Comparison of ENCODE assay signal across 11 cellular contexts in genomic region chr20:62117658-62118057, GRCh38. TPM values are rescaled to one million over a fixed set of nuclear protein-coding genes. Genes with fewer than 3 reads are reported as not detected.
A peak's percentile ranks its signal among the peaks of the same experiment; 100 is the strongest.
DNase-seq lines count a peak whose midpoint lies in the region; ATAC-seq and TF ChIP-seq lines count a peak whose summit lies in the region.
"Had no signal": no experiment of that assay in that cellular context is flagged by ENCODE, and none has a peak within 500 bp of the region (broad histone marks: within the 10 kb centered on the region; RNA-seq: fewer than 3 reads in every experiment).

No MANE protein-coding gene starts in this region.

- H3K79me2 ChIP-seq in hepatocyte = peaks cover 1% of the 10 kb centered on the region

- intact Hi-C loops in heart left ventricle (cut with DNase I) (loop anchor here in 4 of 10 donors (2.0 to 5.0 kb wide), 2 partner anchors 50 to 51 kb away; partner anchors contain the start of gene TAF4 (in 3 of the 4)), Right ventricle myocardium inferior (cut with DNase I) (no loop called here)

- H3K36me3 ChIP-seq in heart left ventricle (no peaks in the 10 kb centered on the region), thymus (ENCODE audit: control insufficient read depth, insufficient read depth) (no peaks in the 10 kb centered on the region), hepatocyte (replicated peaks; ENCODE audit: insufficient read depth, low read depth) (no peaks in the 10 kb centered on the region)

- H3K4me3 Mint-ChIP-seq in activated T-cell treated with anti-CD3 and anti-CD28 coated beads, Interleukin-2, amount 50 U/mL, for 72 hours = no peak overlapping the region
- H3K4me3 Mint-ChIP-seq in naive B cell = peak overlapping the region in 2 of 8 donors; percentile 38 to 44
- H3K4me3 Mint-ChIP-seq in HFFc6 = no peak overlapping the region

- no peaks in the 10 kb centered on the region for H4K20me1 ChIP-seq in hepatocyte (ENCODE audit: insufficient read depth, poor library complexity, severe bottlenecking)

- no peak overlapping the region for H3K4me3 ChIP-seq in heart left ventricle
- no peak overlapping the region for H3K4me3 ChIP-seq in thymus (ENCODE audit: low read length)
- no peak overlapping the region for H3K4me3 ChIP-seq in hepatocyte
- H3K4me3 ChIP-seq: dorsolateral prefrontal cortex had no signal

- peaks cover 0 to 12% (median 0%) of the 10 kb centered on the region in 9 donors for H3K27me3 ChIP-seq in heart left ventricle
- H3K27me3 ChIP-seq in thymus (ENCODE audit: control insufficient read depth, insufficient read depth) = no peaks in the 10 kb centered on the region
- no peaks in the 10 kb centered on the region for H3K27me3 ChIP-seq in hepatocyte

- H3K9me3 ChIP-seq in heart left ventricle (peaks cover 0 to 14% (median under 1%) of the 10 kb centered on the region in 12 donors), thymus (ENCODE audit: control insufficient read depth) (no peaks in the 10 kb centered on the region), hepatocyte (ENCODE audit: low read depth) (no peaks in the 10 kb centered on the region)

- peak overlapping the region in 11 of 12 donors; percentile 20 to 99 (median 54) for H3K27ac ChIP-seq in heart left ventricle
- peak overlapping the region; percentile 10 for H3K27ac ChIP-seq in thymus (ENCODE audit: low read depth)
- no peak overlapping the region for H3K27ac ChIP-seq in hepatocyte
- H3K27ac ChIP-seq: dorsolateral prefrontal cortex had no signal

- H3K27ac Mint-ChIP-seq in activated T-cell treated with anti-CD3 and anti-CD28 coated beads, Interleukin-2, amount 50 U/mL, for 72 hours = no peak overlapping the region
- H3K27ac Mint-ChIP-seq in naive B cell (peak overlapping the region in 4 of 6 donors; percentile 21 to 67 (median 28)), HFFc6 (no peak overlapping the region)

- H2AFZ ChIP-seq in hepatocyte = no peak overlapping the region

- TF ChIP-seq CTCF in heart left ventricle (IDR thresholded peaks at IDR 0.05) (no peak), HFFc6 (IDR thresholded peaks at IDR 0.05) (no peak), hepatocyte (IDR thresholded peaks at IDR 0.05; ENCODE audit: poor library complexity) (no peak)

- DNase-seq in heart left ventricle (peak in 4 of 5 donors; percentile 45 to 77 (median 70)), Right ventricle myocardium inferior (ENCODE audit: missing footprints) (no peak), naive B cell (peak; percentile 62), HFFc6 (no peak), hepatocyte (ENCODE audit: low spot score) (no peak)
- DNase-seq in activated T-cell treated with anti-CD3 and anti-CD28 coated beads, Interleukin-2, amount 50 U/mL, for 72 hours = peak; percentile 72 to 77
- DNase-seq: ACHN, dorsolateral prefrontal cortex, NCI-H345 had no signal

- TF ChIP-seq POLR2A in heart left ventricle (IDR thresholded peaks at IDR 0.05) = no peak

- H3K4me1 ChIP-seq in heart left ventricle = peaks cover 0 to 42% (median 23%) of the 10 kb centered on the region in 12 donors
- H3K4me1 ChIP-seq in thymus (ENCODE audit: control insufficient read depth, insufficient read depth, low read length) = peaks cover 33% of the 10 kb centered on the region
- H3K4me1 ChIP-seq in hepatocyte (ENCODE audit: insufficient read depth) = peaks cover 11% of the 10 kb centered on the region

- no peaks in the 10 kb centered on the region for H3K9me2 ChIP-seq in hepatocyte (replicated peaks; ENCODE audit: insufficient read depth)

- H3K36me3 Mint-ChIP-seq in activated T-cell treated with anti-CD3 and anti-CD28 coated beads, Interleukin-2, amount 50 U/mL, for 72 hours (ENCODE audit: insufficient read depth in 2 of 2) = peaks cover 2 to 11% of the 10 kb centered on the region in 2 donors
- H3K36me3 Mint-ChIP-seq in naive B cell (peaks cover 0 to 3% of the 10 kb centered on the region in 2 donors), HFFc6 (ENCODE audit: low read depth) (peaks cover 10% of the 10 kb centered on the region)

- ATAC-seq in heart left ventricle (peak in 1 of 4 donors; percentile 41), Right ventricle myocardium inferior (no peak), naive B cell (ENCODE audit: low read depth in 2 of 2) (peak in 1 of 2 donors; percentile 12), HG02642 (IDR thresholded peaks at IDR 0.05; ENCODE audit: poor library complexity, unreplicated experiment) (no peak)
- peak; percentile 23 to 41 for ATAC-seq in activated T-cell treated with anti-CD3 and anti-CD28 coated beads, Interleukin-2, amount 50 U/mL, for 72 hours (replicated peaks in 1 of 2)

- 11 to 33% (median 18%) methylated on average over 10 to 15 of the region's 15 CpGs for WGBS in heart left ventricle, 4 donors
- WGBS in thymus = 22% methylated on average over 15 of the region's 15 CpGs
- WGBS in hepatocyte (ENCODE audit: low lambda C conversion rate, missing lambda C conversion rate) = 72% methylated on average over 14 of the region's 15 CpGs

- H3K4me1 Mint-ChIP-seq in activated T-cell treated with anti-CD3 and anti-CD28 coated beads, Interleukin-2, amount 50 U/mL, for 72 hours (ENCODE audit: low read depth) = peaks cover 33% of the 10 kb centered on the region
- H3K4me1 Mint-ChIP-seq in naive B cell = peaks cover 0 to 17% (median 12%) of the 10 kb centered on the region in 3 donors
- peaks cover 11% of the 10 kb centered on the region for H3K4me1 Mint-ChIP-seq in HFFc6 (ENCODE audit: low read depth)

- H3K27me3 Mint-ChIP-seq in activated T-cell treated with anti-CD3 and anti-CD28 coated beads, Interleukin-2, amount 50 U/mL, for 72 hours (ENCODE audit: low read depth) = no peaks in the 10 kb centered on the region
- H3K27me3 Mint-ChIP-seq in naive B cell (peaks cover 0 to 33% (median 3%) of the 10 kb centered on the region in 3 donors), HFFc6 (ENCODE audit: insufficient read depth) (peaks cover 20% of the 10 kb centered on the region)

- H3K4me2 ChIP-seq in hepatocyte = no peak overlapping the region

- peaks cover 4% of the 10 kb centered on the region in 2 donors for H3K9me3 Mint-ChIP-seq in activated T-cell treated with anti-CD3 and anti-CD28 coated beads, Interleukin-2, amount 50 U/mL, for 72 hours
- H3K9me3 Mint-ChIP-seq in naive B cell = peaks cover 0 to 17% (median 10%) of the 10 kb centered on the region in 7 donors
- peaks cover 18% of the 10 kb centered on the region for H3K9me3 Mint-ChIP-seq in HFFc6

RNA-seq across cellular contexts. Expression of gene LSM14B, which starts 4.6 kb away (rescaled TPM):
- total RNA-seq in heart left ventricle (10 to 100 TPM; 38.6 to 64.7 (median 54.6) TPM), Right ventricle myocardium inferior (55.2 TPM), hepatocyte (32.5 and 43.1 TPM in 2 replicates)
- polyA plus RNA-seq in heart left ventricle (10 to 100 TPM; 26.1 to 60.0 TPM), naive B cell (ENCODE audit: low read depth in 6 of 6) (1 to 10 TPM in 5 of 6 donors, not detected in 1; 1.1 to 3.4 (median 1.2) TPM), thymus (23.1 TPM), hepatocyte (4.8 and 7.1 TPM in 2 replicates)
- total RNA-seq in activated T-cell treated with anti-CD3 and anti-CD28 coated beads, Interleukin-2, amount 50 U/mL, for 72 hours = 10 to 100 TPM; 37.2 to 45.3 TPM
- 10 to 100 TPM; 40.4 to 42.7 (median 40.9) TPM for total RNA-seq in HFFc6 (2021; fragmentation: NEBNext Ultra II Directional; extraction: Animal tissue kit (Norgen Biotek cat#: 25700))

RNA-seq across cellular contexts. Expression of gene PSMA7, which starts 25.5 kb away (rescaled TPM):
- total RNA-seq in heart left ventricle = 100 to 1,000 TPM; 172 to 432 (median 233) TPM
- polyA plus RNA-seq in heart left ventricle = 100 to 1,000 TPM; 220 to 472 TPM
- 230 TPM for total RNA-seq in Right ventricle myocardium inferior
- 100 to 1,000 TPM; 220 to 234 TPM for total RNA-seq in activated T-cell treated with anti-CD3 and anti-CD28 coated beads, Interleukin-2, amount 50 U/mL, for 72 hours
- 100 to 1,000 TPM; 367 to 572 (median 436) TPM for polyA plus RNA-seq in naive B cell (ENCODE audit: low read depth in 6 of 6)
- polyA plus RNA-seq in thymus = 264 TPM
- 100 to 1,000 TPM; 296 to 357 (median 334) TPM for total RNA-seq in HFFc6 (2021; fragmentation: NEBNext Ultra II Directional; extraction: Animal tissue kit (Norgen Biotek cat#: 25700))
- 270 and 277 TPM in 2 replicates for total RNA-seq in hepatocyte
- 408 and 450 TPM in 2 replicates for polyA plus RNA-seq in hepatocyte

RNA-seq across cellular contexts. Expression of gene SS18L1, which starts 25.9 kb away (rescaled TPM):
- total RNA-seq in heart left ventricle = 10 to 100 TPM in 2 of 9 donors, 1 to 10 TPM in 7; 6.5 to 12.4 (median 8.6) TPM
- 1 to 10 TPM; 7.8 to 7.9 TPM for polyA plus RNA-seq in heart left ventricle
- total RNA-seq in Right ventricle myocardium inferior = 7.8 TPM
- 10 to 100 TPM; 16.1 to 19.8 TPM for total RNA-seq in activated T-cell treated with anti-CD3 and anti-CD28 coated beads, Interleukin-2, amount 50 U/mL, for 72 hours
- 1 to 10 TPM in 3 of 6 donors, under 1 TPM in 2, not detected in 1; 0.41 to 1.7 (median 1.2) TPM for polyA plus RNA-seq in naive B cell (ENCODE audit: low read depth in 6 of 6)
- polyA plus RNA-seq in thymus = 22.3 TPM
- 1 to 10 TPM; 5.5 to 7.9 (median 5.9) TPM for total RNA-seq in HFFc6 (2021; fragmentation: NEBNext Ultra II Directional; extraction: Animal tissue kit (Norgen Biotek cat#: 25700))
- total RNA-seq in hepatocyte = 13.0 and 14.4 TPM in 2 replicates
- 1.8 and 2.1 TPM in 2 replicates for polyA plus RNA-seq in hepatocyte

RNA-seq across cellular contexts. Expression of gene TAF4, which starts 52.0 kb away (rescaled TPM):
- 10 to 100 TPM in 7 of 9 donors, 1 to 10 TPM in 2; 7.8 to 37.7 (median 11.4) TPM for total RNA-seq in heart left ventricle
- 1 to 10 TPM; 4.5 to 6.1 TPM for polyA plus RNA-seq in heart left ventricle
- total RNA-seq in Right ventricle myocardium inferior = 10.7 TPM
- 10 to 100 TPM; 15.7 to 21.5 TPM for total RNA-seq in activated T-cell treated with anti-CD3 and anti-CD28 coated beads, Interleukin-2, amount 50 U/mL, for 72 hours
- 1 to 10 TPM; 1.3 to 4.2 (median 1.8) TPM for polyA plus RNA-seq in naive B cell (ENCODE audit: low read depth in 6 of 6)
- 12.0 TPM for polyA plus RNA-seq in thymus
- 10 to 100 TPM in 3 of 6 experiments, 1 to 10 TPM in 3; 9.4 to 11.7 (median 9.9) TPM for total RNA-seq in HFFc6 (2021; fragmentation: NEBNext Ultra II Directional; extraction: Animal tissue kit (Norgen Biotek cat#: 25700))
- 6.6 and 7.5 TPM in 2 replicates for total RNA-seq in hepatocyte
- 2.9 and 3.3 TPM in 2 replicates for polyA plus RNA-seq in hepatocyte

Comparison
In these comparisons a context has a peak if more than half of its experiments do, and no peak if none do; other contexts are left out.
1. DNase-seq: peak in heart left ventricle (4 of 5), activated T-cell treated with anti-CD3 and anti-CD28 coated beads, Interleukin-2, amount 50 U/mL, for 72 hours (2 of 2) and naive B cell (single experiment); none in Right ventricle myocardium inferior (single experiment), HFFc6 (single experiment) and hepatocyte (single experiment).
2. ATAC-seq: peak in activated T-cell treated with anti-CD3 and anti-CD28 coated beads, Interleukin-2, amount 50 U/mL, for 72 hours (2 of 2); none in Right ventricle myocardium inferior (single experiment) and HG02642 (single experiment).
3. H3K27ac Mint-ChIP-seq: peak in naive B cell (4 of 6); none in activated T-cell treated with anti-CD3 and anti-CD28 coated beads, Interleukin-2, amount 50 U/mL, for 72 hours (single experiment) and HFFc6 (single experiment).